ENCODE assay signal across 14 cellular contexts in genomic region chr9:95058121-95058785, GRCh38.
DNase-seq lines count a peak whose midpoint lies in the region; ATAC-seq, FAIRE-seq and TF ChIP-seq lines count a peak whose summit lies in the region.
"Had no signal": no experiment of that assay in that cellular context is flagged by ENCODE, and none has a peak within 500 bp of the region (broad histone marks: within the 10 kb centered on the region; RNA-seq: fewer than 3 reads in every experiment).

No MANE protein-coding gene starts in this region.

- no peaks in the 10 kb centered on the region for H3K9me3 Mint-ChIP-seq in neural crest cell
- H3K9me3 Mint-ChIP-seq: activated naive CD4-positive, alpha-beta T cell treated with anti-CD3 and anti-CD28 coated beads, Interleukin-2, amount 10 ng/mL, durations not matched to agents 7 days and 5 days had no signal

- H3K36me3 Mint-ChIP-seq in neural crest cell (ENCODE audit: low read depth), result peaks cover under 1% of the 10 kb centered on the region
- H3K36me3 Mint-ChIP-seq: activated naive CD4-positive, alpha-beta T cell treated with anti-CD3 and anti-CD28 coated beads, Interleukin-2, amount 10 ng/mL, durations not matched to agents 7 days and 5 days had no signal

- intact Hi-C loops in dorsolateral prefrontal cortex (cut with DNase I), result no loop called here

- H3K4me3 ChIP-seq in SJCRH30, result peak overlapping the region; percentile 46
- peak overlapping the region in 24 of 59 donors; percentile 1 to 64 (median 46) for H3K4me3 ChIP-seq in dorsolateral prefrontal cortex

- peak overlapping the region; percentile 60 for H3K4me3 Mint-ChIP-seq in neural crest cell
- H3K4me3 Mint-ChIP-seq: activated naive CD4-positive, alpha-beta T cell treated with anti-CD3 and anti-CD28 coated beads, Interleukin-2, amount 10 ng/mL, durations not matched to agents 7 days and 5 days had no signal

- peaks cover 9% of the 10 kb centered on the region for H3K27me3 Mint-ChIP-seq in neural crest cell (ENCODE audit: low read depth)

- H3K27ac ChIP-seq in SJCRH30 (peak overlapping the region; percentile 97), dorsolateral prefrontal cortex (peak overlapping the region; percentile 35 to 100 (median 90)), temporal lobe (ENCODE audit: low read depth, low read length) (peak overlapping the region; percentile 70)

- no peak for FAIRE-seq in HTR-8/SVneo (lab: Jason Lieb, UNC)

- H3K9me3 ChIP-seq in SJCRH30 (replicated peaks), result no peaks in the 10 kb centered on the region

- H3K27me3 ChIP-seq in SJCRH30, result no peaks in the 10 kb centered on the region
- no peaks in the 10 kb centered on the region for H3K27me3 ChIP-seq in dorsolateral prefrontal cortex

- H3K4me1 ChIP-seq in SJCRH30, result peaks cover 79% of the 10 kb centered on the region

- no peak for TF ChIP-seq CTCF in dorsolateral prefrontal cortex (IDR thresholded peaks at IDR 0.05 in 54 of 56, conservative IDR thresholded peaks at IDR 0.05 in 2 of 56; ENCODE audit: low read depth in 1 of 56, partially characterized antibody in 56 of 56)
- no peak for TF ChIP-seq CTCF in neural crest cell (conservative IDR thresholded peaks at IDR 0.05)

- peak overlapping the region; percentile 78 for H3K27ac Mint-ChIP-seq in neural crest cell (ENCODE audit: unreplicated experiment)
- H3K27ac Mint-ChIP-seq: activated naive CD4-positive, alpha-beta T cell treated with anti-CD3 and anti-CD28 coated beads, Interleukin-2, amount 10 ng/mL, durations not matched to agents 7 days and 5 days had no signal

- peak in 1 of 2 experiments; percentile 22 for DNase-seq in SJCRH30
- no peak for DNase-seq in dorsolateral prefrontal cortex
- DNase-seq in neural crest cell (ENCODE audit: low read depth, low spot score), result no peak
- DNase-seq in activated CD4-positive, CD25-positive, alpha-beta regulatory T cell (lab: John Stamatoyannopoulos, UW), result no peak
- DNase-seq in HTR-8/SVneo (ENCODE audit: insufficient read length, low spot score), result no peak
- DNase-seq: activated naive CD4-positive, alpha-beta T cell treated with anti-CD3 and anti-CD28 coated beads, Interleukin-2, amount 10 ng/mL, durations not matched to agents 7 days and 5 days; cerebellar nuclear complex; islet precursor cell; NCI-H2227 treated with DMSO at 0.1 percent for 48 hours; stimulated activated CD4-positive, alpha-beta T cell treated with anti-CD3 and anti-CD28 coated beads, Interleukin-4, amount 100 ng/mL, for 24 hours; stimulated activated naive CD8-positive, alpha-beta T cell treated with anti-CD3 and anti-CD28 coated beads, Interleukin-15, Interleukin-2, amounts not matched to agents 100 U/mL and 50 U/mL, for 24 hours; T-helper 2 cell had no signal

- H3K36me3 ChIP-seq in SJCRH30, result peaks cover 25% of the 10 kb centered on the region

- peaks cover 45% of the 10 kb centered on the region for H3K4me1 Mint-ChIP-seq in neural crest cell

- no peak for ATAC-seq in HG03196 (IDR thresholded peaks at IDR 0.05; ENCODE audit: unreplicated experiment)
- ATAC-seq: stimulated activated naive CD8-positive, alpha-beta T cell treated with anti-CD3 and anti-CD28 coated beads, Interleukin-15, Interleukin-2, amounts not matched to agents 100 U/mL and 50 U/mL, for 24 hours had no signal
